Comparison of ENCODE assay signal across 8 cellular contexts in genomic region chr2:74497777-74498499, GRCh38. TPM values are rescaled to one million over a fixed set of nuclear protein-coding genes. Genes with fewer than 3 reads are reported as not detected.
DNase-seq lines count a peak whose midpoint lies in the region; ATAC-seq and TF ChIP-seq lines count a peak whose summit lies in the region.
"Had no signal": no experiment of that assay in that cellular context is flagged by ENCODE, and none has a peak within 500 bp of the region (broad histone marks: within the 10 kb centered on the region; RNA-seq: fewer than 3 reads in every experiment).

No MANE protein-coding gene starts in this region.

- peaks cover 65% of the 10 kb centered on the region for H3K27me3 ChIP-seq in gastroesophageal sphincter

- H3K4me3 ChIP-seq in WI38 (ENCODE audit: low read depth, low read length) (peak overlapping the region; percentile 53), gastroesophageal sphincter (peak overlapping the region in 1 of 2 donors; percentile 40)
- H3K4me3 ChIP-seq: SJSA1 had no signal

- WGBS in gastroesophageal sphincter (ENCODE audit: low coverage in 1 of 2), 2 donors, result 5 to 14% methylated on average over 7 to 11 of the region's 61 CpGs

- peaks cover 0 to 40% (median 24%) of the 10 kb centered on the region in 3 donors for H3K4me1 ChIP-seq in gastroesophageal sphincter

- TF ChIP-seq CTCF in WI38 (IDR thresholded peaks at IDR 0.05; ENCODE audit: low read depth, low read length) (no peak), gastroesophageal sphincter (IDR thresholded peaks at IDR 0.05) (no peak)

- DNase-seq in posterior vena cava (ENCODE audit: low spot score), result peak; percentile 80
- DNase-seq in GM19240 (ENCODE audit: insufficient read length, low spot score), result no peak
- DNase-seq in inferior parietal cortex (ENCODE audit: extremely low spot score), result no peak

- H3K36me3 ChIP-seq in gastroesophageal sphincter, result peaks cover 0 to 21% of the 10 kb centered on the region in 2 donors

- no peaks in the 10 kb centered on the region for H3K9me3 ChIP-seq in gastroesophageal sphincter
- H3K9me3 ChIP-seq: SJSA1 had no signal

- TF ChIP-seq POLR2A in GM19193 (IDR thresholded peaks at IDR 0.05; ENCODE audit: extremely low read depth, insufficient read depth, insufficient read length), result peak; percentile 51
- TF ChIP-seq POLR2A in gastroesophageal sphincter (IDR thresholded peaks at IDR 0.05), result no peak

- no peak for TF ChIP-seq EP300 in gastroesophageal sphincter (IDR thresholded peaks at IDR 0.05)

- ATAC-seq in gastroesophageal sphincter (peak; percentile 16), GM18870 (IDR thresholded peaks at IDR 0.05; ENCODE audit: unreplicated experiment) (no peak)

- H3K27ac ChIP-seq in gastroesophageal sphincter, result peak overlapping the region in 1 of 4 donors; percentile 3
- H3K27ac ChIP-seq: SJSA1 had no signal

- intact Hi-C loops in posterior vena cava (cut with DNase I), result no loop called here

RNA-seq across cellular contexts. Expression of gene LBX2, which starts 1.5 kb away (rescaled TPM):
- under 1 TPM in 2 of 4 donors, not detected in 2; 0.40 to 0.58 TPM for total RNA-seq in gastroesophageal sphincter
- 1 to 10 TPM in 1 of 2 donors, not detected in 1; 1.5 TPM for total RNA-seq in posterior vena cava

RNA-seq across cellular contexts. Expression of gene PCGF1, which starts 9.6 kb away (rescaled TPM):
- total RNA-seq in gastroesophageal sphincter, result 10 to 100 TPM in 3 of 4 donors, 1 to 10 TPM in 1; 9.6 to 24.0 (median 18.2) TPM
- 10 to 100 TPM; 21.6 to 23.6 TPM for total RNA-seq in posterior vena cava

RNA-seq across cellular contexts. Expression of gene TTC31, which starts 15.1 kb away (rescaled TPM):
- total RNA-seq in gastroesophageal sphincter (10 to 100 TPM; 16.5 to 27.2 (median 19.5) TPM), posterior vena cava (10 to 100 TPM; 13.2 to 15.0 TPM)

RNA-seq across cellular contexts. Expression of gene CCDC142, which starts 15.1 kb away (rescaled TPM):
- 10 to 100 TPM in 3 of 4 donors, 1 to 10 TPM in 1; 7.3 to 41.6 (median 13.7) TPM for total RNA-seq in gastroesophageal sphincter
- 10 to 100 TPM in 1 of 2 donors, 1 to 10 TPM in 1; 9.9 to 11.2 TPM for total RNA-seq in posterior vena cava

RNA-seq across cellular contexts. Expression of gene TLX2, which starts 16.3 kb away (rescaled TPM):
- under 1 TPM in 2 of 4 donors, not detected in 2; 0.27 to 0.94 TPM for total RNA-seq in gastroesophageal sphincter
- total RNA-seq in posterior vena cava, result not detected
- total RNA-seq: SJSA1 had no signal
